In the genomic region with DNA sequence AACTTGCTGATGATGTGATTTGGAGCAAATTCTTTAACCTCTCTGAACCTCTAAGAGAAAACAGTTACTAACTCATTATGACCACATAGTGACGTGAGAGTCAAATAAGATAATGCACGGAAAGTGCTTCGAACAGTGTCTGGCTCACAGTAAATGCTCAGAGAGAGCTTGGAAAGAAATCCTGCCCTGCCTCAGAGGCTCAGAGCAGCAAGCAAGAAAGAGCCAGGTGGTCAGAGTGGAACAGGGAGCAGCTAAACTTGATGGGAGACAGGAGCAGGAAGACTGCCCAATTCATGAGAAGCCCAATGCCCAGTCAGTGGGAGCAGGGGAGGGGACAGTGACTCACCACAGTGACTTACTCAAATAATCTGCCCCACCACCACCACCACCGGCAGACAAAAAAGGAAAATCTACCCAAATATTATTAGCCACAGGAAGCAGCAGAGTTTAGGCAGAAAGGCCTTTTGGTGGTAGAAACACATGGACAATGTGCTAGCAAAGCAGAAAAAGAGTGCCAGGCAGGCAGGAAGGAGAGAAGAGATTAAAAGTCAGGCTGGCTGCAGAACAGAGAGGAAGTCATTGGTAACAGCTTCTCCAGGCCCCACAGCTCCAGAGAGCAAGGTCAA, we compare ENCODE assay signal across 12 cellular contexts. TPM values are rescaled to one million over a fixed set of nuclear protein-coding genes. Genes with fewer than 3 reads are reported as not detected.
DNase-seq lines count a peak whose midpoint lies in the region; ATAC-seq and TF ChIP-seq lines count a peak whose summit lies in the region.
"Had no signal": no experiment of that assay in that cellular context is flagged by ENCODE, and none has a peak within 500 bp of the region (broad histone marks: within the 10 kb centered on the region; RNA-seq: fewer than 3 reads in every experiment).

No MANE protein-coding gene starts in this region.

- peaks cover 25% of the 10 kb centered on the region for H3K4me1 Mint-ChIP-seq in activated B cell treated with CpG ODN at 0.5 μM for 24 hours

- H3K27ac ChIP-seq in BLaER1 (peak overlapping the region; percentile 66), lung (ENCODE audit: low read depth in 1 of 2, low read length in 1 of 2) (no peak overlapping the region)

- intact Hi-C loops in activated B cell treated with CpG ODN at 0.5 μM for 24 hours (cut with micrococcal nuclease) = no loop called here

- H3K36me3 Mint-ChIP-seq in activated B cell treated with CpG ODN at 0.5 μM for 24 hours (ENCODE audit: low read depth) = no peaks in the 10 kb centered on the region
- H3K36me3 Mint-ChIP-seq: IgD-negative memory B cell, naive B cell had no signal

- no peaks in the 10 kb centered on the region for H3K36me3 ChIP-seq in BLaER1
- no peaks in the 10 kb centered on the region for H3K36me3 ChIP-seq in lung (ENCODE audit: control insufficient read depth in 2 of 2, insufficient read depth in 2 of 2, low read length in 2 of 2)

- H3K4me2 ChIP-seq in BLaER1 = peak overlapping the region; percentile 83

- H3K4me3 ChIP-seq in BLaER1 = no peak overlapping the region
- H3K4me3 ChIP-seq in lung = no peak overlapping the region

- CTCF ChIA-PET in activated B cell treated with CpG ODN at 0.5 μM for 24 hours (lab: Charles Lee) = interaction anchor here (0.6 kb wide), 1 partner anchor 757 kb away, joined by 3 read pairs; no protein-coding TSS in a partner anchor

- POLR2A ChIA-PET in activated B cell treated with CpG ODN at 0.5 μM for 24 hours (lab: Charles Lee) = interaction anchor here (0.6 kb wide), 1 partner anchor 10 kb away, joined by 3 read pairs; no protein-coding TSS in a partner anchor

- ATAC-seq in activated B cell treated with CpG ODN at 0.5 μM for 24 hours (ENCODE audit: low read depth) (no peak), lung (ENCODE audit: insufficient read depth, low FRiP score) (peak; percentile 45)

- peak overlapping the region; percentile 17; the same call in 1 of the 2 replicates for H3K9ac ChIP-seq in BLaER1

- no peaks in the 10 kb centered on the region for H4K20me1 ChIP-seq in BLaER1

- TF ChIP-seq CTCF in activated B cell treated with CpG ODN at 0.5 μM for 24 hours (IDR thresholded peaks at IDR 0.05) (no peak), lung (IDR thresholded peaks at IDR 0.05; ENCODE audit: control extremely low read depth, extremely low read depth) (no peak)

- no peak overlapping the region for H3K4me3 Mint-ChIP-seq in activated B cell treated with CpG ODN at 0.5 μM for 24 hours
- H3K4me3 Mint-ChIP-seq: IgD-negative memory B cell, naive B cell had no signal

- H3K27me3 ChIP-seq in BLaER1 = no peaks in the 10 kb centered on the region
- no peaks in the 10 kb centered on the region for H3K27me3 ChIP-seq in lung (ENCODE audit: control insufficient read depth, insufficient read depth)

- H3K9me3 Mint-ChIP-seq in activated B cell treated with CpG ODN at 0.5 μM for 24 hours = no peaks in the 10 kb centered on the region
- H3K9me3 Mint-ChIP-seq: IgD-negative memory B cell had no signal

- peaks cover 93% of the 10 kb centered on the region for H3K4me1 ChIP-seq in BLaER1
- no peaks in the 10 kb centered on the region for H3K4me1 ChIP-seq in lung (ENCODE audit: control insufficient read depth in 2 of 2, insufficient read depth in 2 of 2, low read length in 2 of 2)

- WGBS in lung, 2 donors = 52 to 55% methylated on average over 4 of the region's 4 CpGs

- peak overlapping the region; percentile 10 for H3K27ac Mint-ChIP-seq in activated B cell treated with CpG ODN at 0.5 μM for 24 hours
- H3K27ac Mint-ChIP-seq: IgD-negative memory B cell had no signal

- H3K9me3 ChIP-seq in BLaER1 (no peaks in the 10 kb centered on the region), lung (ENCODE audit: control insufficient read depth in 2 of 2, insufficient read depth in 1 of 2, low read length in 1 of 2) (no peaks in the 10 kb centered on the region)

- peak; percentile 32 for DNase-seq in KG1 (lab: John Stamatoyannopoulos, UW)
- no peak for DNase-seq in activated B cell treated with CpG ODN at 0.5 μM for 24 hours
- DNase-seq in lung (ENCODE audit: low spot score) = no peak
- DNase-seq in AG20443 (ENCODE audit: low spot score) = no peak
- DNase-seq in stimulated activated naive CD4-positive, alpha-beta T cell (lab: John Stamatoyannopoulos, UW) = no peak
- DNase-seq in foreskin melanocyte = no peak
- DNase-seq in NCI-H128 (lab: John Stamatoyannopoulos, UW; ENCODE audit: unreplicated experiment) = no peak
- DNase-seq: activated gamma-delta T cell, naive B cell, NCI-H510A had no signal

- no peaks in the 10 kb centered on the region for H3K27me3 Mint-ChIP-seq in activated B cell treated with CpG ODN at 0.5 μM for 24 hours

RNA-seq across cellular contexts. Expression of gene CCL1, which starts 24.0 kb away (rescaled TPM):
- total RNA-seq in activated B cell treated with CpG ODN at 0.5 μM for 24 hours (not detected in 2 replicates), lung (not detected)
- polyA plus RNA-seq in lung = under 1 TPM in 1 of 2 donors, not detected in 1; 0.44 TPM
- polyA plus RNA-seq: IgD-negative memory B cell had no signal

RNA-seq across cellular contexts. Expression of gene CCL13, which starts 30.8 kb away (rescaled TPM):
- total RNA-seq in activated B cell treated with CpG ODN at 0.5 μM for 24 hours (not detected in 2 replicates), lung (1 to 10 TPM; 4.4 to 4.6 TPM)
- polyA plus RNA-seq in lung = 1 to 10 TPM; 2.5 to 3.7 TPM
- polyA plus RNA-seq: IgD-negative memory B cell had no signal
